Comparison of ENCODE assay signal across 7 cellular contexts in the genomic region with DNA sequence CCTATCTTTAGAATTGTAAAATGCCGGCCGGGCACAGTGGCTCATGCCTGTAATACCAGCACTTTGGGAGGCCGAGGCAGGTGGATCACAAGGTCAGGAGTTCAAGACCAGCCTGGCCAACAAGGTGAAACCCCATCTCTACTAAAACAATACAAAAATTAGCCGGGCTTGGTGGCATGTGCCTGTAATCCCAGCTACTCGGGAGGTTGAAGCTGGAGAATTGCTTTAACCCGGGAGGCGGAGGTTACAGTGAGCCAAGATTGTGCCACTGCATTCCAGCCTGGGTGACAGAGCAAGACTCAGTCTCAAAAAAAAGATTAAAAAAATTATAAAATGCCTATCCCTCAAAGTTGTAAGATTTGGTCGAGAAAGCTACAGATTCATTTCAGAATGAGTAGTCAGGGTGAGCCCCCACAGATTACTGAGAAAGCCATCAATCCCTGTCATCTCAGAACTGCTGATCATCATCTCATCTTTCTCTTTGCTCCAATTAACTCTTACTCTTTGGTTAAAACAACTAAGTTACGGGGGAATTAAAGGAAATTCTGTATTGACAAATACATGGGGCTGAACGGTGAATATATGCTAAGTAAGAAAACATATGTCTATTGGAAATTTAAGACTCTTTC.
DNase-seq lines count a peak whose midpoint lies in the region; ATAC-seq and TF ChIP-seq lines count a peak whose summit lies in the region.
"Not testable (repeated sequence)": the region's sequence is repeated elsewhere in the genome, so short reads cannot be mapped to it uniquely, and the experiment has no call there.

No MANE protein-coding gene starts in this region.

- intact Hi-C loops in activated CD4-positive, alpha-beta T cell treated with anti-CD3 and anti-CD28 coated beads, Interleukin-2, amount 10 ng/mL, durations not matched to agents 24 days and 14 days (cut with micrococcal nuclease) = loop anchor here (1.0 to 5.0 kb wide), 8 partner anchors 50 to 580 kb away; no protein-coding TSS in a partner anchor

- H3K27me3 ChIP-seq in Karpas-422 (ENCODE audit: low read length) = not testable (repeated sequence)

- H3K4me3 Mint-ChIP-seq in activated CD4-positive, alpha-beta T cell treated with anti-CD3 and anti-CD28 coated beads, Interleukin-2, amount 10 ng/mL, durations not matched to agents 24 days and 14 days = peak overlapping the region; percentile 7
- peak overlapping the region; percentile 69 to 71 for H3K4me3 Mint-ChIP-seq in activated T-cell treated with anti-CD3 and anti-CD28 coated beads, Interleukin-2, amount 50 U/mL, for 72 hours
- peak overlapping the region; percentile 16 for H3K4me3 Mint-ChIP-seq in activated naive CD8-positive, alpha-beta T cell treated with anti-CD3 and anti-CD28 coated beads, Interleukin-2, amount 50 U/mL, for 24 hours

- not testable (repeated sequence) for H3K4me3 ChIP-seq in Karpas-422 (ENCODE audit: low read length)

- H3K27ac Mint-ChIP-seq in activated CD4-positive, alpha-beta T cell treated with anti-CD3 and anti-CD28 coated beads, Interleukin-2, amount 10 ng/mL, durations not matched to agents 24 days and 14 days = peak overlapping the region; percentile 84
- H3K27ac Mint-ChIP-seq in activated T-cell treated with anti-CD3 and anti-CD28 coated beads, Interleukin-2, amount 50 U/mL, for 72 hours = peak overlapping the region; percentile 84
- H3K27ac Mint-ChIP-seq in activated naive CD8-positive, alpha-beta T cell treated with anti-CD3 and anti-CD28 coated beads, Interleukin-2, amount 50 U/mL, for 24 hours = peak overlapping the region; percentile 81

- peaks cover 47% of the 10 kb centered on the region for H3K4me1 Mint-ChIP-seq in activated CD4-positive, alpha-beta T cell treated with anti-CD3 and anti-CD28 coated beads, Interleukin-2, amount 10 ng/mL, durations not matched to agents 24 days and 14 days
- H3K4me1 Mint-ChIP-seq in activated T-cell treated with anti-CD3 and anti-CD28 coated beads, Interleukin-2, amount 50 U/mL, for 72 hours (ENCODE audit: low read depth) = peaks cover 64% of the 10 kb centered on the region
- H3K4me1 Mint-ChIP-seq in activated naive CD8-positive, alpha-beta T cell treated with anti-CD3 and anti-CD28 coated beads, Interleukin-2, amount 50 U/mL, for 24 hours = peaks cover 62% of the 10 kb centered on the region

- not testable (repeated sequence) for H3K9ac ChIP-seq in Karpas-422 (ENCODE audit: low read length)

- peak; percentile 50 for ATAC-seq in HG02571 (IDR thresholded peaks at IDR 0.05; ENCODE audit: unreplicated experiment)
- peak; percentile 64 for ATAC-seq in activated T-cell treated with anti-CD3 and anti-CD28 coated beads, Interleukin-2, amount 50 U/mL, for 72 hours (replicated peaks in 1 of 2)
- ATAC-seq in activated naive CD8-positive, alpha-beta T cell treated with anti-CD3 and anti-CD28 coated beads, Interleukin-2, amount 50 U/mL, for 24 hours = peak; percentile 35

- H3K27ac ChIP-seq in Karpas-422 (ENCODE audit: low read length) = not testable (repeated sequence)

- H3K9me2 ChIP-seq in Karpas-422 (replicated peaks; ENCODE audit: insufficient read depth, low read length) = not testable (repeated sequence)

- not testable (repeated sequence) for H3K79me2 ChIP-seq in Karpas-422 (ENCODE audit: low read length)

- DNase-seq in GM13976 (ENCODE audit: low spot score) (peak; percentile 45), Karpas-422 (peak; percentile 36)
- DNase-seq in activated CD4-positive, alpha-beta T cell treated with anti-CD3 and anti-CD28 coated beads, Interleukin-2, amount 10 ng/mL, durations not matched to agents 24 days and 14 days; activated naive CD8-positive, alpha-beta T cell treated with anti-CD3 and anti-CD28 coated beads, Interleukin-2, amount 50 U/mL, for 24 hours: not testable (repeated sequence)
- peak; percentile 48 to 56 for DNase-seq in activated T-cell treated with anti-CD3 and anti-CD28 coated beads, Interleukin-2, amount 50 U/mL, for 72 hours
- peak; percentile 35 for DNase-seq in stimulated activated CD4-positive, alpha-beta T cell treated with anti-CD3 and anti-CD28 coated beads, Interleukin-1b, Interleukin-23, amount 100 ng/mL, for 48 hours

- H3K36me3 Mint-ChIP-seq in activated CD4-positive, alpha-beta T cell treated with anti-CD3 and anti-CD28 coated beads, Interleukin-2, amount 10 ng/mL, durations not matched to agents 24 days and 14 days (ENCODE audit: low read depth) = not testable (repeated sequence)
- peaks cover 5 to 13% of the 10 kb centered on the region in 2 donors for H3K36me3 Mint-ChIP-seq in activated T-cell treated with anti-CD3 and anti-CD28 coated beads, Interleukin-2, amount 50 U/mL, for 72 hours (ENCODE audit: insufficient read depth in 2 of 2)
- H3K36me3 Mint-ChIP-seq in activated naive CD8-positive, alpha-beta T cell treated with anti-CD3 and anti-CD28 coated beads, Interleukin-2, amount 50 U/mL, for 24 hours (ENCODE audit: low read depth) = peaks cover 16% of the 10 kb centered on the region

- in situ Hi-C loops in GM13976 (cut with MboI; ENCODE audit: low sequenced_read_pairs, unreplicated experiment) = not testable (repeated sequence)

- H3K4me1 ChIP-seq in Karpas-422 (ENCODE audit: low read length) = peaks cover 15% of the 10 kb centered on the region

- H4K20me1 ChIP-seq in Karpas-422 (ENCODE audit: insufficient read depth, low read depth, low read length) = not testable (repeated sequence)

- not testable (repeated sequence) for H3K27me3 Mint-ChIP-seq in activated CD4-positive, alpha-beta T cell treated with anti-CD3 and anti-CD28 coated beads, Interleukin-2, amount 10 ng/mL, durations not matched to agents 24 days and 14 days; activated T-cell treated with anti-CD3 and anti-CD28 coated beads, Interleukin-2, amount 50 U/mL, for 72 hours (ENCODE audit: low read depth); activated naive CD8-positive, alpha-beta T cell treated with anti-CD3 and anti-CD28 coated beads, Interleukin-2, amount 50 U/mL, for 24 hours

- not testable (repeated sequence) for H3K4me2 ChIP-seq in Karpas-422 (ENCODE audit: low read depth, low read length, poor library complexity, severe bottlenecking)

- H3K9me3 Mint-ChIP-seq in activated CD4-positive, alpha-beta T cell treated with anti-CD3 and anti-CD28 coated beads, Interleukin-2, amount 10 ng/mL, durations not matched to agents 24 days and 14 days = peaks cover 22% of the 10 kb centered on the region
- peaks cover 7 to 11% of the 10 kb centered on the region in 2 donors for H3K9me3 Mint-ChIP-seq in activated T-cell treated with anti-CD3 and anti-CD28 coated beads, Interleukin-2, amount 50 U/mL, for 72 hours
- H3K9me3 Mint-ChIP-seq in activated naive CD8-positive, alpha-beta T cell treated with anti-CD3 and anti-CD28 coated beads, Interleukin-2, amount 50 U/mL, for 24 hours = not testable (repeated sequence)

- TF ChIP-seq CTCF in GM13976 (IDR thresholded peaks at IDR 0.05; ENCODE audit: borderline replicate concordance, control extremely low read depth, extremely low read depth, insufficient read depth, missing control alignments) = not testable (repeated sequence)

- not testable (repeated sequence) for H3K9me3 ChIP-seq in Karpas-422 (ENCODE audit: low read length)

- not testable (repeated sequence) for H3K36me3 ChIP-seq in Karpas-422 (ENCODE audit: insufficient read depth, low read length)

- H2AFZ ChIP-seq in Karpas-422 (ENCODE audit: low read length) = not testable (repeated sequence)

Comparison
In these comparisons a context has a peak if more than half of its experiments do, and no peak if none do; other contexts are left out.
1. H3K4me3 Mint-ChIP-seq: peak in every context shown above with its lines; median percentile 70 in activated T-cell treated with anti-CD3 and anti-CD28 coated beads, Interleukin-2, amount 50 U/mL, for 72 hours; 16 in activated naive CD8-positive, alpha-beta T cell treated with anti-CD3 and anti-CD28 coated beads, Interleukin-2, amount 50 U/mL, for 24 hours; 7 in activated CD4-positive, alpha-beta T cell treated with anti-CD3 and anti-CD28 coated beads, Interleukin-2, amount 10 ng/mL, durations not matched to agents 24 days and 14 days.